ENCODE assay signal across 8 cellular contexts in the genomic region with DNA sequence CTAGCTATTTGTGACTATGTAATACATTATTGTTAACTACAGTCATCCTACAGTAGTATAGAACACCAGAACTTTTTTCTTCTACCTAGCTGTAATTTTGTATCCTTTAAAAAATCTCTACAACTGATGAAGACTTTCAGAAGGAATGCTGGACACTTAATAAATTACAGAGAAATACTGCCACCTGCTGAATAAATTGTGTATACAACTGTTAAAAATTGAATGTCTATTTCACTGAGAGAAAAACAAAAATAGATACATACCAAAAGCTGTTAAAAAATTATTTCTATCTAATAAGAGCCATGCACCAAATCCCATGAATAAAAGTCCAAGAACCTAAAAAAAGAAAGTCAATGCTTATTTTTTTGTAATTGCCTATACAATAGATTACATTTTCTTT.
DNase-seq lines count a peak whose midpoint lies in the region; ATAC-seq and TF ChIP-seq lines count a peak whose summit lies in the region.

No MANE protein-coding gene starts in this region.

- ATAC-seq in GM18867 (IDR thresholded peaks at IDR 0.05; ENCODE audit: unreplicated experiment) (peak; percentile 57), HG03095 (IDR thresholded peaks at IDR 0.05; ENCODE audit: unreplicated experiment) (no peak), GM18502 (IDR thresholded peaks at IDR 0.05; ENCODE audit: poor library complexity, unreplicated experiment) (no peak)

- in situ Hi-C loops in astrocyte of the spinal cord (cut with HindIII; ENCODE audit: low sequenced_read_pairs) = no loop called here

- H3K27ac ChIP-seq in 22Rv1 = no peak overlapping the region

- H3K4me3 ChIP-seq in astrocyte of the spinal cord (ENCODE audit: low read depth, low read length) = no peak overlapping the region

- peak; percentile 18 for DNase-seq in NCI-H2081 treated with DMSO at 0.1 percent for 48 hours (lab: John Stamatoyannopoulos, UW)
- peak; percentile 47 for DNase-seq in astrocyte of the spinal cord (ENCODE audit: low read depth, low spot score)
- peak; percentile 60 for DNase-seq in medulla oblongata (ENCODE audit: extremely low spot score)
- no peak for DNase-seq in GM19240 (ENCODE audit: insufficient read length, low spot score)

- TF ChIP-seq CTCF in 22Rv1 (IDR thresholded peaks at IDR 0.05) (peak; percentile 77), astrocyte of the spinal cord (IDR thresholded peaks at IDR 0.05; ENCODE audit: low read depth, low read length) (peak; percentile 25)
